1 cellular context compared by ENCODE assay signal in the genomic region with DNA sequence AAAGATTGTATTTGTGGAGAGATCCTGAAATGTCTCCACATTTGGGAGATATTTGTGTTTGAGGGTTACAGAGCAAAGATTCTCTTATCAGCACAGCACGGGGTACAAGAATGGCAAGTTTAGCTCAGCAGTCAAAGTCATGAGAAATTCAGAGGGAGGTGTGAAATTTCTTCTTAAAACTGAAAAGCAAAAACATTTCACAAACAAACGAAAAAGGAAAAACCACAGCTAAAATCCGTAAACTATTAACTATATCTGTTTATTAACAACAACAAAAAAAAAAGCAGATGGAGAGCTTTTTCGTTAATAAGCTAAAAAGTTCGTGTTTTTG.
TF ChIP-seq lines count a peak whose summit lies in the region.

No MANE protein-coding gene starts in this region.

TF ChIP-seq in GM12878, 131 proteins besides CTCF, POLR2A, EP300 and RAD21 (continued from another document):
- TF ChIP-seq BHLHE40 (IDR thresholded peaks at IDR 0.05; ENCODE audit: borderline replicate concordance in 1 of 2, low read depth in 2 of 2, low read length in 1 of 2): 0 out of 4 replicates have a peak, but pooled peaks of 1 of the 2 experiments have one; percentile 1
- TF ChIP-seq ATF7 (IDR thresholded peaks at IDR 0.05; ENCODE audit: low read depth): 0 out of 2 replicates have a peak, but pooled peaks have one; percentile 37
- no peak for TF ChIP-seq ZZZ3 (IDR thresholded peaks at IDR 0.05; ENCODE audit: control insufficient read depth, insufficient read length, low read depth)
- TF ChIP-seq, protein P1, sequence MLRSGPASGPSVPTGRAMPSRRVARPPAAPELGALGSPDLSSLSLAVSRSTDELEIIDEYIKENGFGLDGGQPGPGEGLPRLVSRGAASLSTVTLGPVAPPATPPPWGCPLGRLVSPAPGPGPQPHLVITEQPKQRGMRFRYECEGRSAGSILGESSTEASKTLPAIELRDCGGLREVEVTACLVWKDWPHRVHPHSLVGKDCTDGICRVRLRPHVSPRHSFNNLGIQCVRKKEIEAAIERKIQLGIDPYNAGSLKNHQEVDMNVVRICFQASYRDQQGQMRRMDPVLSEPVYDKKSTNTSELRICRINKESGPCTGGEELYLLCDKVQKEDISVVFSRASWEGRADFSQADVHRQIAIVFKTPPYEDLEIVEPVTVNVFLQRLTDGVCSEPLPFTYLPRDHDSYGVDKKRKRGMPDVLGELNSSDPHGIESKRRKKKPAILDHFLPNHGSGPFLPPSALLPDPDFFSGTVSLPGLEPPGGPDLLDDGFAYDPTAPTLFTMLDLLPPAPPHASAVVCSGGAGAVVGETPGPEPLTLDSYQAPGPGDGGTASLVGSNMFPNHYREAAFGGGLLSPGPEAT (IDR thresholded peaks at IDR 0.05; ENCODE audit: low read depth): 0 out of 2 replicates have a peak, but pooled peaks have one; percentile 43
- peak; percentile 38; the same call in 1 of the 2 replicates for TF ChIP-seq ZNF687 (IDR thresholded peaks at IDR 0.05)
